In genomic region chr1:211345719-211346118, GRCh38 we compare ENCODE assay signal across 13 cellular contexts. TPM values are rescaled to one million over a fixed set of nuclear protein-coding genes. Genes with fewer than 3 reads are reported as not detected.
DNase-seq lines count a peak whose midpoint lies in the region; ATAC-seq and TF ChIP-seq lines count a peak whose summit lies in the region.
"Had no signal": no experiment of that assay in that cellular context is flagged by ENCODE, and none has a peak within 500 bp of the region (broad histone marks: within the 10 kb centered on the region; RNA-seq: fewer than 3 reads in every experiment).

No MANE protein-coding gene starts in this region.

- H3K4me1 ChIP-seq in PC-9 (replicated peaks; ENCODE audit: insufficient read depth): peaks cover 6% of the 10 kb centered on the region
- H3K4me1 ChIP-seq: thyroid gland had no signal

- H3F3A ChIP-seq in PC-9 (ENCODE audit: insufficient read depth, low read depth): 0 out of 2 replicates have a peak, but pooled peaks cover 3% of the 10 kb centered on the region

- H4K20me1 ChIP-seq in PC-9 (ENCODE audit: insufficient read depth): 0 out of 2 replicates have a peak, but pooled peaks cover 3% of the 10 kb centered on the region

- H3K27ac Mint-ChIP-seq in WTC11 (peak overlapping the region; percentile 35), naive B cell (peak overlapping the region; percentile 38 to 92 (median 82))

- H2AFZ ChIP-seq in PC-9: no peak overlapping the region

- POLR2A ChIA-PET in WTC11 (lab: Charles Lee) (no interaction called here), PC-9 (lab: Charles Lee; ENCODE audit: unreplicated experiment) (no interaction called here)

- H3K27me3 ChIP-seq in PC-9 (ENCODE audit: insufficient read depth, low read depth): no peaks in the 10 kb centered on the region
- H3K27me3 ChIP-seq: thyroid gland had no signal

- H3K36me3 ChIP-seq in PC-9 (ENCODE audit: low read depth): no peaks in the 10 kb centered on the region
- H3K36me3 ChIP-seq: thyroid gland had no signal

- no peaks in the 10 kb centered on the region for H3K9me2 ChIP-seq in PC-9 (ENCODE audit: insufficient read depth)

- DNase-seq in ELF-1 (ENCODE audit: low read depth, low spot score) (peak; percentile 72), NCI-H2029 (lab: John Stamatoyannopoulos, UW) (peak; percentile 49), WTC11 (ENCODE audit: low spot score) (peak; percentile 52), naive B cell (no peak), PC-9 (no peak), GF-D8 (lab: John Stamatoyannopoulos, UW) (no peak), mesenteric fat pad (ENCODE audit: low spot score) (no peak)
- DNase-seq: foreskin melanocyte, HCEC 1CT, NCI-H1694 treated with DMSO at 0.1 percent for 48 hours, thyroid gland had no signal

- no peak overlapping the region for H3K4me3 Mint-ChIP-seq in WTC11
- peak overlapping the region in 2 of 8 donors; percentile 8 to 44 for H3K4me3 Mint-ChIP-seq in naive B cell
- H3K4me3 Mint-ChIP-seq: neural crest cell had no signal

- H3K27me3 Mint-ChIP-seq in WTC11 (ENCODE audit: low read depth) (no peaks in the 10 kb centered on the region), naive B cell (no peaks in the 10 kb centered on the region)

- CTCF ChIA-PET in WTC11 (lab: Charles Lee): interaction anchor here (0.8 to 2.7 kb wide), 4 partner anchors 8 to 178 kb away, joined by 3 to 18 read pairs (median 5); no protein-coding TSS in a partner anchor
- CTCF ChIA-PET in PC-9 (lab: Charles Lee): no interaction called here

- H3K27ac ChIP-seq in PC-9: no peak overlapping the region
- H3K27ac ChIP-seq: thyroid gland had no signal

- BruUV-seq in PC-9 (replicated peaks; lab: Mats Ljungman, UMichigan): no TSS peak

- H3K9me3 ChIP-seq in PC-9 (ENCODE audit: insufficient read depth, low read depth): no peaks in the 10 kb centered on the region
- H3K9me3 ChIP-seq: thyroid gland had no signal

- no peak overlapping the region for H3K4me2 ChIP-seq in PC-9
- H3K4me2 ChIP-seq: smooth muscle cell had no signal

- peak; percentile 99 for ATAC-seq in WTC11
- no peak for ATAC-seq in naive B cell (ENCODE audit: low read depth in 2 of 2)

- no peak for TF ChIP-seq CTCF in WTC11 (IDR thresholded peaks at IDR 0.05)
- no peak for TF ChIP-seq CTCF in PC-9 (conservative IDR thresholded peaks at IDR 0.05)

- intact Hi-C loops in PC-9 (cut with micrococcal nuclease; ENCODE audit: unreplicated experiment): no loop called here

- H3K9me3 Mint-ChIP-seq in WTC11 (no peaks in the 10 kb centered on the region), naive B cell (peaks cover 0 to 2% (median 0%) of the 10 kb centered on the region in 7 donors)
- H3K9me3 Mint-ChIP-seq: neural crest cell had no signal

- H3K4me1 Mint-ChIP-seq in WTC11 (peaks cover 28% of the 10 kb centered on the region), naive B cell (peaks cover 77 to 95% (median 80%) of the 10 kb centered on the region in 3 donors)
- H3K4me1 Mint-ChIP-seq: neural crest cell had no signal

- H3K79me2 ChIP-seq in PC-9 (ENCODE audit: low read depth): no peaks in the 10 kb centered on the region

- no peak overlapping the region for H3K4me3 ChIP-seq in PC-9
- H3K4me3 ChIP-seq: smooth muscle cell, thyroid gland had no signal

- H3K36me3 Mint-ChIP-seq in WTC11: peaks cover 6% of the 10 kb centered on the region; the same call in 1 of the 2 replicates
- H3K36me3 Mint-ChIP-seq in naive B cell: peaks cover 0 to 14% of the 10 kb centered on the region in 2 donors

TF ChIP-seq in WTC11, 78 proteins besides CTCF, POLR2A, EP300 and RAD21:
- TF ChIP-seq NFYB (CRISPR knock-in tag; conservative IDR thresholded peaks at IDR 0.05; ENCODE audit: low read depth): peak; percentile 60
- TF ChIP-seq, protein P1, sequence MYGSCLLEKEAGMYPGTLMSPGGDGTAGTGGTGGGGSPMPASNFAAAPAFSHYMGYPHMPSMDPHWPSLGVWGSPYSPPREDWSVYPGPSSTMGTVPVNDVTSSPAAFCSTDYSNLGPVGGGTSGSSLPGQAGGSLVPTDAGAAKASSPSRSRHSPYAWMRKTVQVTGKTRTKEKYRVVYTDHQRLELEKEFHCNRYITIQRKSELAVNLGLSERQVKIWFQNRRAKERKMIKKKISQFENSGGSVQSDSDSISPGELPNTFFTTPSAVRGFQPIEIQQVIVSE (CRISPR knock-in tag; IDR thresholded peaks at IDR 0.05; ENCODE audit: borderline replicate concordance): no peak

RNA-seq across cellular contexts. Expression of gene TRAF5, which starts 19.1 kb away (rescaled TPM):
- 22.2 to 25.8 TPM (median 25.5 TPM) in 3 replicates for total RNA-seq in WTC11 (2021)
- 100 to 1,000 TPM in 1 of 6 donors, 10 to 100 TPM in 5; 41.1 to 105 (median 80.3) TPM for polyA plus RNA-seq in naive B cell (ENCODE audit: low read depth in 6 of 6)
- 8.1 and 10.9 TPM in 2 replicates for total RNA-seq in PC-9 (2021)
- total RNA-seq in mesenteric fat pad: 13.1 TPM

Comparison
In these comparisons a context has a peak if more than half of its experiments do, and no peak if none do; other contexts are left out.
1. DNase-seq: peak in ELF-1 (single experiment), NCI-H2029 (single experiment) and WTC11 (single experiment); none in naive B cell (single experiment), PC-9 (0 of 2), GF-D8 (single experiment) and mesenteric fat pad (single experiment).